ENCODE assay signal across 2 cellular contexts in the genomic region with DNA sequence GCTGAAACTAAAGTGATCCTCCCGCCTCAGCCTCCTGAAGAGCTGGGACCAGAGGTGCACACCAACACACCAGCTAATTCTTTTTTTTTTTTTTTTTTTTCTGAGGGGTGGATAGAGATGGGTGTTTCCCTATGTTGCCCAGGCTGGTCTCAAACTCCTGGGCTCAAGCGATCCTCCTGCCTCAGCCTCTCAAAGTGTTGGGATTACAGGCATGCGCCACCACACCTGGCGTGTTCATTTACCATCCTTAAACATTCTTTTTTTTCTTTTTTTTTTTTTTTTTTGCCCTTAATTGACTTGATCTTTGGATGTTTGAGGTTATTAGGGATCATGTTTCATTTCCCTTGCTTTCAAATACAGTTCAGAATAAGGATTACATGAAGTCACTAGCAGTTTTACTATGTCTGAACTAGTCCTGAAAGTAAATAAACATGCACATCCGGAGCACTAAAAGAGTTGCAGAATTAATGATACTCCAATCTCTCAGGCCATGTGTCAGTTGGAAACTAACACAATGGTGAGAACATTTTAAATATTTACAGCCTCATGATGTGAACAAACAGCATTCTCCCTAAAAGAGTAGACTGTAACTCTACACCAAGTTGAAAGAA.
TF ChIP-seq lines count a peak whose summit lies in the region.

No MANE protein-coding gene starts in this region.

TF ChIP-seq in HEK293T, 16 proteins besides CTCF, POLR2A, EP300 and RAD21:
- TF ChIP-seq FOXA1 (IDR thresholded peaks at IDR 0.05) (no peak), TARDBP (IDR thresholded peaks at IDR 0.05) (no peak), ZNF384 (IDR thresholded peaks at IDR 0.05) (peak; percentile 90)

TF ChIP-seq in endothelial cell of umbilical vein, 7 proteins besides CTCF, POLR2A, EP300 and RAD21:
- TF ChIP-seq MYC (IDR thresholded peaks at IDR 0.05; ENCODE audit: low read depth, low read length) (no peak), POLR2AphosphoS5 (IDR thresholded peaks at IDR 0.05; ENCODE audit: insufficient read depth, low read depth, low read length) (no peak), FOS (IDR thresholded peaks at IDR 0.05; ENCODE audit: borderline replicate concordance, insufficient read depth, low read length) (no peak), EZH2 (IDR thresholded peaks at IDR 0.05; ENCODE audit: borderline replicate concordance, low read depth, low read length, severe bottlenecking) (no peak), GATA2 (IDR thresholded peaks at IDR 0.05; ENCODE audit: insufficient read depth, insufficient read length, low read depth, low read length) (no peak), JUN (IDR thresholded peaks at IDR 0.05; ENCODE audit: borderline replicate concordance, insufficient read depth, insufficient read length, low read depth) (no peak)
- TF ChIP-seq, protein P1, sequence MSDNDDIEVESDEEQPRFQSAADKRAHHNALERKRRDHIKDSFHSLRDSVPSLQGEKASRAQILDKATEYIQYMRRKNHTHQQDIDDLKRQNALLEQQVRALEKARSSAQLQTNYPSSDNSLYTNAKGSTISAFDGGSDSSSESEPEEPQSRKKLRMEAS (IDR thresholded peaks at IDR 0.05; ENCODE audit: insufficient read depth, insufficient read length) = no peak
